11 cellular contexts compared by ENCODE assay signal in genomic region chr17:3556239-3556904, GRCh38.
"Had no signal": no experiment of that assay in that cellular context is flagged by ENCODE, and none has a peak within 500 bp of the region (broad histone marks: within the 10 kb centered on the region; RNA-seq: fewer than 3 reads in every experiment).

No MANE protein-coding gene starts in this region.

- H3K27ac ChIP-seq: cardiac muscle cell, right atrium auricular region, VCaP had no signal

- H3K27me3 ChIP-seq: cardiac muscle cell, right atrium auricular region had no signal

- H3K36me3 ChIP-seq: cardiac muscle cell, right atrium auricular region had no signal

- ATAC-seq: activated CD4-positive, alpha-beta T cell treated with anti-CD3 and anti-CD28 coated beads for 36 hours; stimulated activated effector memory CD8-positive, alpha-beta T cell treated with anti-CD3 and anti-CD28 coated beads, Interleukin-12 subunit alpha, Interleukin-12 subunit beta, amount 100 ng/mL, for 72 hours had no signal

- H3K9me3 Mint-ChIP-seq: activated naive CD4-positive, alpha-beta T cell treated with anti-CD3 and anti-CD28 coated beads, Interleukin-2, amount 10 ng/mL, durations not matched to agents 7 days and 5 days; activated T-helper 2 cell treated with anti-CD3 and anti-CD28 coated beads, Interferon-gamma antibody, Interleukin-2, Interleukin-4, amounts not matched to agents 10 μg/mL and 5 μg/mL and 100 μg/mL, durations not matched to agents 14 hours and 24 hours and 36 hours; stimulated activated effector memory CD8-positive, alpha-beta T cell treated with anti-CD3 and anti-CD28 coated beads, Interleukin-12 subunit alpha, Interleukin-12 subunit beta, amount 100 ng/mL, for 72 hours had no signal

- DNase-seq: activated CD4-positive, alpha-beta T cell treated with anti-CD3 and anti-CD28 coated beads for 36 hours; activated naive CD4-positive, alpha-beta T cell treated with anti-CD3 and anti-CD28 coated beads, Interleukin-2, amount 10 ng/mL, durations not matched to agents 7 days and 5 days; foreskin melanocyte; substantia nigra; T-helper 1 cell; trophoblast cell had no signal

- H3K4me3 ChIP-seq: cardiac muscle cell, right atrium auricular region had no signal

- H3K4me3 Mint-ChIP-seq: activated CD4-positive, alpha-beta T cell treated with anti-CD3 and anti-CD28 coated beads for 36 hours; activated naive CD4-positive, alpha-beta T cell treated with anti-CD3 and anti-CD28 coated beads, Interleukin-2, amount 10 ng/mL, durations not matched to agents 7 days and 5 days; stimulated activated effector memory CD8-positive, alpha-beta T cell treated with anti-CD3 and anti-CD28 coated beads, Interleukin-12 subunit alpha, Interleukin-12 subunit beta, amount 100 ng/mL, for 72 hours had no signal

- H3K9me3 ChIP-seq: right atrium auricular region had no signal

- H3K27ac Mint-ChIP-seq: activated CD4-positive, alpha-beta T cell treated with anti-CD3 and anti-CD28 coated beads for 36 hours; activated naive CD4-positive, alpha-beta T cell treated with anti-CD3 and anti-CD28 coated beads, Interleukin-2, amount 10 ng/mL, durations not matched to agents 7 days and 5 days; activated T-helper 2 cell treated with anti-CD3 and anti-CD28 coated beads, Interferon-gamma antibody, Interleukin-2, Interleukin-4, amounts not matched to agents 10 μg/mL and 5 μg/mL and 100 μg/mL, durations not matched to agents 14 hours and 24 hours and 36 hours had no signal

- H3K4me1 ChIP-seq: right atrium auricular region had no signal

- H3K36me3 Mint-ChIP-seq: activated naive CD4-positive, alpha-beta T cell treated with anti-CD3 and anti-CD28 coated beads, Interleukin-2, amount 10 ng/mL, durations not matched to agents 7 days and 5 days; stimulated activated effector memory CD8-positive, alpha-beta T cell treated with anti-CD3 and anti-CD28 coated beads, Interleukin-12 subunit alpha, Interleukin-12 subunit beta, amount 100 ng/mL, for 72 hours had no signal
